In genomic region chr3:72413228-72413627, GRCh38 we compare ENCODE assay signal across 1 cellular context.
TF ChIP-seq lines count a peak whose summit lies in the region.

No MANE protein-coding gene starts in this region.

TF ChIP-seq in K562, 482 proteins besides CTCF, POLR2A, EP300 and RAD21:
- TF ChIP-seq CBFA2T2 (conservative IDR thresholded peaks at IDR 0.05), result no peak
- TF ChIP-seq MTF1 (CRISPR knock-in tag; IDR thresholded peaks at IDR 0.05; ENCODE audit: borderline replicate concordance), result no peak
- TF ChIP-seq, protein P1, sequence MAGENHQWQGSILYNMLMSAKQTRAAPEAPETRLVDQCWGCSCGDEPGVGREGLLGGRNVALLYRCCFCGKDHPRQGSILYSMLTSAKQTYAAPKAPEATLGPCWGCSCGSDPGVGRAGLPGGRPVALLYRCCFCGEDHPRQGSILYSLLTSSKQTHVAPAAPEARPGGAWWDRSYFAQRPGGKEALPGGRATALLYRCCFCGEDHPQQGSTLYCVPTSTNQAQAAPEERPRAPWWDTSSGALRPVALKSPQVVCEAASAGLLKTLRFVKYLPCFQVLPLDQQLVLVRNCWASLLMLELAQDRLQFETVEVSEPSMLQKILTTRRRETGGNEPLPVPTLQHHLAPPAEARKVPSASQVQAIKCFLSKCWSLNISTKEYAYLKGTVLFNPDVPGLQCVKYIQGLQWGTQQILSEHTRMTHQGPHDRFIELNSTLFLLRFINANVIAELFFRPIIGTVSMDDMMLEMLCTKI (IDR thresholded peaks at IDR 0.05; ENCODE audit: partially characterized antibody), result no peak
- no peak for TF ChIP-seq ZNF655 (CRISPR knock-in tag; IDR thresholded peaks at IDR 0.05)
- no peak for TF ChIP-seq PTTG1 (tag; IDR thresholded peaks at IDR 0.05; ENCODE audit: low read depth)
- TF ChIP-seq FOXJ2 (tag; IDR thresholded peaks at IDR 0.05), result no peak
- TF ChIP-seq ZNF12 (CRISPR knock-in tag; IDR thresholded peaks at IDR 0.05), result no peak
- TF ChIP-seq, protein P2, sequence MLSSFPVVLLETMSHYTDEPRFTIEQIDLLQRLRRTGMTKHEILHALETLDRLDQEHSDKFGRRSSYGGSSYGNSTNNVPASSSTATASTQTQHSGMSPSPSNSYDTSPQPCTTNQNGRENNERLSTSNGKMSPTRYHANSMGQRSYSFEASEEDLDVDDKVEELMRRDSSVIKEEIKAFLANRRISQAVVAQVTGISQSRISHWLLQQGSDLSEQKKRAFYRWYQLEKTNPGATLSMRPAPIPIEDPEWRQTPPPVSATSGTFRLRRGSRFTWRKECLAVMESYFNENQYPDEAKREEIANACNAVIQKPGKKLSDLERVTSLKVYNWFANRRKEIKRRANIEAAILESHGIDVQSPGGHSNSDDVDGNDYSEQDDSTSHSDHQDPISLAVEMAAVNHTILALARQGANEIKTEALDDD (IDR thresholded peaks at IDR 0.05), result peak; percentile 68; the same call in 1 of the 2 replicates
- no peak for TF ChIP-seq ZNF583 (CRISPR knock-in tag; IDR thresholded peaks at IDR 0.05)
- no peak for TF ChIP-seq HMG20A (CRISPR knock-in tag; conservative IDR thresholded peaks at IDR 0.05)
- TF ChIP-seq NFYB (IDR thresholded peaks at IDR 0.05; ENCODE audit: extremely low read depth, insufficient read length), result no peak
- TF ChIP-seq, protein P3, sequence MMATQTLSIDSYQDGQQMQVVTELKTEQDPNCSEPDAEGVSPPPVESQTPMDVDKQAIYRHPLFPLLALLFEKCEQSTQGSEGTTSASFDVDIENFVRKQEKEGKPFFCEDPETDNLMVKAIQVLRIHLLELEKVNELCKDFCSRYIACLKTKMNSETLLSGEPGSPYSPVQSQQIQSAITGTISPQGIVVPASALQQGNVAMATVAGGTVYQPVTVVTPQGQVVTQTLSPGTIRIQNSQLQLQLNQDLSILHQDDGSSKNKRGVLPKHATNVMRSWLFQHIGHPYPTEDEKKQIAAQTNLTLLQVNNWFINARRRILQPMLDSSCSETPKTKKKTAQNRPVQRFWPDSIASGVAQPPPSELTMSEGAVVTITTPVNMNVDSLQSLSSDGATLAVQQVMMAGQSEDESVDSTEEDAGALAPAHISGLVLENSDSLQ (IDR thresholded peaks at IDR 0.05), result 0 out of 2 replicates have a peak, but pooled peaks have one; percentile 9
- no peak for TF ChIP-seq ZNF316 (IDR thresholded peaks at IDR 0.05)
- TF ChIP-seq, protein P4, sequence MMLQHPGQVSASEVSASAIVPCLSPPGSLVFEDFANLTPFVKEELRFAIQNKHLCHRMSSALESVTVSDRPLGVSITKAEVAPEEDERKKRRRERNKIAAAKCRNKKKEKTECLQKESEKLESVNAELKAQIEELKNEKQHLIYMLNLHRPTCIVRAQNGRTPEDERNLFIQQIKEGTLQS (IDR thresholded peaks at IDR 0.05), result peak; percentile 10; the same call in 1 of the 2 replicates
- TF ChIP-seq, protein P4 (CRISPR knock-in tag; conservative IDR thresholded peaks at IDR 0.05), result no peak
- no peak for TF ChIP-seq HMGXB4 (CRISPR knock-in tag; IDR thresholded peaks at IDR 0.05)
- TF ChIP-seq, protein P5, sequence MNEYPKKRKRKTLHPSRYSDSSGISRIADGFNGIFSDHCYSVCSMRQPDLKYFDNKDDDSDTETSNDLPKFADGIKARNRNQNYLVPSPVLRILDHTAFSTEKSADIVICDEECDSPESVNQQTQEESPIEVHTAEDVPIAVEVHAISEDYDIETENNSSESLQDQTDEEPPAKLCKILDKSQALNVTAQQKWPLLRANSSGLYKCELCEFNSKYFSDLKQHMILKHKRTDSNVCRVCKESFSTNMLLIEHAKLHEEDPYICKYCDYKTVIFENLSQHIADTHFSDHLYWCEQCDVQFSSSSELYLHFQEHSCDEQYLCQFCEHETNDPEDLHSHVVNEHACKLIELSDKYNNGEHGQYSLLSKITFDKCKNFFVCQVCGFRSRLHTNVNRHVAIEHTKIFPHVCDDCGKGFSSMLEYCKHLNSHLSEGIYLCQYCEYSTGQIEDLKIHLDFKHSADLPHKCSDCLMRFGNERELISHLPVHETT (CRISPR knock-in tag; conservative IDR thresholded peaks at IDR 0.05 in 1 of 2, IDR thresholded peaks at IDR 0.05 in 1 of 2), result no peak
- TF ChIP-seq ZFPM2 (CRISPR knock-in tag; IDR thresholded peaks at IDR 0.05), result no peak
